ENCODE assay signal across 10 cellular contexts in the genomic region with DNA sequence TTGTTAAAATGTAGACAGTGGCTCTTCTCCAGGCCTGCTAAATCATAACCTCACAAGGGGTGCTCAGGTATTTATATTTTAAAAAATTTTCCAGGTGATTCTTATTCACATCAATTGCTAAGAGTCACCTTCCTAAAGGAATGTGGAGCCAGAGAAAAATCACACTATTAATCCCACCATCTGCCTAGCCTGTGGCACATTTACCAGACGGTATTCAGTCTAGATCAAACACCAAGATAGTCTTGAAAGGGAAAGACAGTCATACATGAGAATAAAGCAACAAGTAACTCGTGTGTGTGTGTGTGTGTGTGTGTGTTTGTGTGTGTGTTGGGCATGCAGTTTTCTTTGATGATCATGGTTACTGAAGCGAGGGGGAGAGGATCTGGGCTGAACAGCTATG. TPM values are rescaled to one million over a fixed set of nuclear protein-coding genes. Genes with fewer than 3 reads are reported as not detected.
"Had no signal": no experiment of that assay in that cellular context is flagged by ENCODE, and none has a peak within 500 bp of the region (broad histone marks: within the 10 kb centered on the region; RNA-seq: fewer than 3 reads in every experiment).

No MANE protein-coding gene starts in this region.

- H3K4me3 ChIP-seq: GM23338 had no signal

- DNase-seq: H9, HCEC 1CT, HFFc6, KBM-7 had no signal

- H3K27ac ChIP-seq: HL-60 had no signal

- FAIRE-seq: H1, H54, HepG2 had no signal

- H3K4me2 ChIP-seq: GM23338 had no signal

- H2AFZ ChIP-seq: GM23338 had no signal

RNA-seq across cellular contexts. Expression of gene DPT, which starts 2.2 kb away (rescaled TPM):
- polyA plus RNA-seq: GM23338, H1, IgD-negative memory B cell had no signal
